ENCODE assay signal across 8 cellular contexts in genomic region chr12:2613674-2614073, GRCh38.
DNase-seq lines count a peak whose midpoint lies in the region; ATAC-seq and TF ChIP-seq lines count a peak whose summit lies in the region.

No MANE protein-coding gene starts in this region.

- H3K9me3 ChIP-seq in esophagus muscularis mucosa, result no peaks in the 10 kb centered on the region

- intact Hi-C loops in esophagus muscularis mucosa (cut with DNase I), result no loop called here

- H3K27me3 ChIP-seq in esophagus muscularis mucosa, result no peaks in the 10 kb centered on the region

- no peaks in the 10 kb centered on the region for H3K36me3 Mint-ChIP-seq in naive thymus-derived CD8-positive, alpha-beta T cell

- no peak for TF ChIP-seq EP300 in esophagus muscularis mucosa (IDR thresholded peaks at IDR 0.05)

- DNase-seq in NCI-H226, result peak; percentile 92
- DNase-seq in esophagus muscularis mucosa (ENCODE audit: extremely low spot score), result no peak
- peak; percentile 51 for DNase-seq in stimulated activated CD4-positive, alpha-beta T cell treated with anti-CD3 and anti-CD28 coated beads, Interleukin-4, amount 100 ng/mL, for 24 hours
- no peak for DNase-seq in naive thymus-derived CD8-positive, alpha-beta T cell
- DNase-seq in NCI-H146 (lab: John Stamatoyannopoulos, UW), result no peak

- H3K4me1 ChIP-seq in esophagus muscularis mucosa, result peaks cover 11 to 31% (median 24%) of the 10 kb centered on the region in 4 donors

- H3K27ac Mint-ChIP-seq in naive thymus-derived CD8-positive, alpha-beta T cell, result no peak overlapping the region

- H3K27ac ChIP-seq in esophagus muscularis mucosa (replicated peaks in 1 of 4), result peak overlapping the region; percentile 54 to 75 (median 67)

- no peak overlapping the region for H3K4me3 Mint-ChIP-seq in naive thymus-derived CD8-positive, alpha-beta T cell

- POLR2A ChIA-PET in naive thymus-derived CD8-positive, alpha-beta T cell (lab: Charles Lee), result no interaction called here

- ATAC-seq in GM19463 (IDR thresholded peaks at IDR 0.05; ENCODE audit: unreplicated experiment) (peak; percentile 71), GM19455 (IDR thresholded peaks at IDR 0.05; ENCODE audit: unreplicated experiment) (no peak), GM21423 (IDR thresholded peaks at IDR 0.05; ENCODE audit: unreplicated experiment) (no peak)
- no peak for ATAC-seq in naive thymus-derived CD8-positive, alpha-beta T cell

- H3K36me3 ChIP-seq in esophagus muscularis mucosa, result peaks cover under 1 to 90% (median 81%) of the 10 kb centered on the region in 4 donors

- H3K4me1 Mint-ChIP-seq in naive thymus-derived CD8-positive, alpha-beta T cell, result peaks cover 0 to 7% (median 0%) of the 10 kb centered on the region in 4 donors

- no peak for TF ChIP-seq CTCF in esophagus muscularis mucosa (IDR thresholded peaks at IDR 0.05)

- WGBS in esophagus muscularis mucosa, result 20% methylated on average over 2 of the region's 8 CpGs

- H3K4me3 ChIP-seq in esophagus muscularis mucosa, result no peak overlapping the region

- H3K9me3 Mint-ChIP-seq in naive thymus-derived CD8-positive, alpha-beta T cell, result no peaks in the 10 kb centered on the region

- H3K27me3 Mint-ChIP-seq in naive thymus-derived CD8-positive, alpha-beta T cell, result peaks cover 3 to 30% (median 15%) of the 10 kb centered on the region in 5 donors

- TF ChIP-seq POLR2A in esophagus muscularis mucosa (IDR thresholded peaks at IDR 0.05; ENCODE audit: low read depth), result no peak

Comparison
In these comparisons a context has a peak if more than half of its experiments do, and no peak if none do; other contexts are left out.
1. DNase-seq: peak in NCI-H226 (single experiment) and stimulated activated CD4-positive, alpha-beta T cell treated with anti-CD3 and anti-CD28 coated beads, Interleukin-4, amount 100 ng/mL, for 24 hours (single experiment); none in esophagus muscularis mucosa (single experiment), naive thymus-derived CD8-positive, alpha-beta T cell (0 of 10) and NCI-H146 (single experiment).